19 cellular contexts compared by ENCODE assay signal in the genomic region with DNA sequence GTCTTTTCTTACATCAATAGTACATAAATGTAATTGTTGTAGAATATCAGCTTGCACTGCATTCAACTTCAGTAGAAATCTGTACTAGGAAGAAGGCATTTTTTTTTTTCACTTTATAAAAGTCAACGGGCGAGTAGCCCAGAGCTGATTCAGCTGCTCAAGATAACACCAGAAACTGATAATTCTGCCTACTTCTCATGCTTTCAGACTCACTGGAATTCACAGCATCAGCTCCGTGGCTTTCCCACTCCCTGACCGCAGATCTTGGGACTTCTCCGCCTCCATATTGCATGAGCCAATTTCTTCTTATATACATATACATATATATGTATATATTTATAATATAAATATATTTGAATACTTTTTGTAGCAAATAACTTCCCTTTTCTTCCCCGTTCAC.
DNase-seq lines count a peak whose midpoint lies in the region; ATAC-seq and TF ChIP-seq lines count a peak whose summit lies in the region.
"Had no signal": no experiment of that assay in that cellular context is flagged by ENCODE, and none has a peak within 500 bp of the region (broad histone marks: within the 10 kb centered on the region; RNA-seq: fewer than 3 reads in every experiment).

No MANE protein-coding gene starts in this region.

- H3K27me3 ChIP-seq in AG04450 (ENCODE audit: control insufficient read depth, insufficient read depth, low read length): no peaks in the 10 kb centered on the region
- no peaks in the 10 kb centered on the region for H3K27me3 ChIP-seq in colonic mucosa
- H3K27me3 ChIP-seq: Peyer's patch, uterus had no signal

- POLR2A ChIA-PET in AG04450 (lab: Yijun Ruan, JAX): no interaction called here

- ATAC-seq in HG02642 (IDR thresholded peaks at IDR 0.05; ENCODE audit: poor library complexity, unreplicated experiment) (no peak), HG03159 (IDR thresholded peaks at IDR 0.05; ENCODE audit: unreplicated experiment) (no peak)
- ATAC-seq: activated CD8-positive, alpha-beta T cell treated with anti-CD3 and anti-CD28 coated beads for 36 hours had no signal

- CTCF ChIA-PET in AG04450 (lab: Charles Lee): no interaction called here

- H3K4me1 ChIP-seq in colonic mucosa: no peaks in the 10 kb centered on the region
- H3K4me1 ChIP-seq: pancreas, Peyer's patch, uterus had no signal

- H3K9ac ChIP-seq in colonic mucosa (ENCODE audit: low read depth in 2 of 2, low read length in 2 of 2): no peak overlapping the region

- H3K4me3 ChIP-seq in AG04450 (ENCODE audit: low read depth, low read length) (no peak overlapping the region), cardiac fibroblast (replicated peaks in 1 of 2; ENCODE audit: low read depth in 2 of 2, low read length in 2 of 2) (no peak overlapping the region), colonic mucosa (no peak overlapping the region)
- H3K4me3 ChIP-seq: pancreas, Peyer's patch, uterus had no signal

- no peak for TF ChIP-seq CTCF in AG04450 (IDR thresholded peaks at IDR 0.05; ENCODE audit: low read depth, low read length)
- TF ChIP-seq CTCF in cardiac fibroblast (IDR thresholded peaks at IDR 0.05; ENCODE audit: low read depth, low read length): no peak
- no peak for TF ChIP-seq CTCF in colonic mucosa (IDR thresholded peaks at IDR 0.05)

- intact Hi-C loops in colonic mucosa (cut with DNase I): no loop called here

- no peaks in the 10 kb centered on the region for H3K9me3 ChIP-seq in AG04450 (ENCODE audit: control insufficient read depth, insufficient read depth, low read length)
- H3K9me3 ChIP-seq in colonic mucosa: no peaks in the 10 kb centered on the region
- H3K9me3 ChIP-seq: pancreas, Peyer's patch, uterus had no signal

- H3K27ac ChIP-seq in AG04450 (ENCODE audit: low read depth, low read length) (no peak overlapping the region), colonic mucosa (no peak overlapping the region)
- H3K27ac ChIP-seq: pancreas, Peyer's patch, uterus had no signal

- no peaks in the 10 kb centered on the region for H3K36me3 ChIP-seq in colonic mucosa
- H3K36me3 ChIP-seq: pancreas, Peyer's patch, uterus had no signal

- DNase-seq in AG04450 (ENCODE audit: low read depth, low spot score) (peak; percentile 48), H4 (ENCODE audit: low spot score) (peak; percentile 52), cardiac fibroblast (ENCODE audit: low read depth in 2 of 2) (peak; percentile 72 to 93), middle frontal gyrus (ENCODE audit: extremely low spot score, low spot score) (peak; percentile 8), NCI-H2227 (lab: John Stamatoyannopoulos, UW; ENCODE audit: unreplicated experiment) (no peak), colonic mucosa (no peak)
- DNase-seq: activated CD8-positive, alpha-beta T cell treated with anti-CD3 and anti-CD28 coated beads for 36 hours; activated gamma-delta T cell; C1 segment of cervical spinal cord; caudate nucleus; GF-D8; NCI-H1417; NCI-H526; pancreas; Peyer's patch; T-helper 9 cell had no signal

Comparison
In these comparisons a context has a peak if more than half of its experiments do, and no peak if none do; other contexts are left out.
1. DNase-seq: peak in AG04450 (single experiment), H4 (single experiment), cardiac fibroblast (2 of 2) and middle frontal gyrus (single experiment); none in NCI-H2227 (single experiment) and colonic mucosa (single experiment).